8 cellular contexts compared by ENCODE assay signal in the genomic region with DNA sequence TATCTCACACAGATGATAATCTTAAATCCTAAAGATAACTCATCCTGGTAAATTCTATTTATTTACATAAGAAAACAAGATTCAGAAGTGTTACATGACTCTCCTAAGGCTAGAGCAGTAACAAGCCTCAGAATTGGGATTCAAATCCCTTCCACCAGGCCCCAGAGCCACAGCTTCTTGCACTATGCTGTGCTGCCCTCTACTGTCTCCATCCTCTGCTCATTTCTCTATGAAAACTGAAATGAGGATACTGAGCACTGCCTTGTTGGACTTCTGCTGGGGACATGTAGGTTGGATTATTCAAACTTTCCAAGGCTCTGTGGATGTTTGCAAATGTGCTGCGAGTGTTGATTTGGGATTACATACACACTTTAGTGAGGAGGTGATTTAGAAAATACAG. TPM values are rescaled to one million over a fixed set of nuclear protein-coding genes. Genes with fewer than 3 reads are reported as not detected.
DNase-seq lines count a peak whose midpoint lies in the region; ATAC-seq, FAIRE-seq and TF ChIP-seq lines count a peak whose summit lies in the region.

No MANE protein-coding gene starts in this region.

- H3K36me3 ChIP-seq in small intestine (ENCODE audit: control insufficient read depth in 2 of 2, insufficient read depth in 2 of 2, low read length in 2 of 2) = peaks cover 2 to 8% of the 10 kb centered on the region in 2 donors

- FAIRE-seq in D721Med (lab: Jason Lieb, UNC) (peak; percentile 41), small intestine (lab: Jason Lieb, UNC) (no peak)

- no peak for DNase-seq in D721Med (ENCODE audit: insufficient read length, low spot score)
- peak; percentile 17 for DNase-seq in SK-N-DZ (ENCODE audit: low spot score)
- peak; percentile 69 for DNase-seq in fibroblast of pulmonary artery (ENCODE audit: low read depth)
- peak; percentile 19 for DNase-seq in small intestine
- DNase-seq in effector CD4-positive, alpha-beta T cell = no peak

- no peaks in the 10 kb centered on the region for H3K27me3 ChIP-seq in small intestine (ENCODE audit: control insufficient read depth in 2 of 2, insufficient read depth in 2 of 2, low read length in 2 of 2)

- ATAC-seq in GM19043 (IDR thresholded peaks at IDR 0.05; ENCODE audit: low read depth, unreplicated experiment) = peak; percentile 77
- ATAC-seq in activated CD4-positive, CD25-positive, alpha-beta regulatory T cell treated with anti-CD3 and anti-CD28 coated beads, Interleukin-2, amount 50 U/mL, for 24 hours = no peak

- H3K4me3 ChIP-seq in fibroblast of pulmonary artery (replicated peaks; ENCODE audit: low read depth, low read length) (no peak overlapping the region), small intestine (ENCODE audit: low read depth in 1 of 2, low read length in 2 of 2) (no peak overlapping the region)

- 87 to 97% (median 88%) methylated on average over 1 of the region's 1 CpG for WGBS in small intestine, 3 donors

- TF ChIP-seq CTCF in D721Med (IDR thresholded peaks at IDR 0.05; ENCODE audit: insufficient read depth, missing control alignments) (peak; percentile 60), LNCAP (IDR thresholded peaks at IDR 0.05) (peak; percentile 66), fibroblast of pulmonary artery (IDR thresholded peaks at IDR 0.05; ENCODE audit: low read length, missing control alignments) (peak; percentile 68)

- H3K9me3 ChIP-seq in small intestine (ENCODE audit: control insufficient read depth, low read depth) = no peaks in the 10 kb centered on the region

- no peak overlapping the region for H3K27ac ChIP-seq in small intestine (ENCODE audit: low read depth in 1 of 2, low read length in 1 of 2)

- no peaks in the 10 kb centered on the region for H3K4me1 ChIP-seq in small intestine (ENCODE audit: control insufficient read depth in 2 of 2, insufficient read depth in 1 of 2, low read depth in 1 of 2, low read length in 1 of 2)

RNA-seq across cellular contexts. Expression of a gene that starts 23.5 kb away (rescaled TPM):
- polyA plus RNA-seq in SK-N-DZ (2014; cell fraction: cytosol; rRNA removed) = 0.09 TPM in 1 of 2 replicates, not detected in the other
- polyA plus RNA-seq in SK-N-DZ (2014; cell fraction: nucleus; rRNA removed) = not detected in 2 replicates
- not detected for polyA plus RNA-seq in small intestine

Comparison
In these comparisons a context has a peak if more than half of its experiments do, and no peak if none do; other contexts are left out.
1. DNase-seq: peak in SK-N-DZ (single experiment), fibroblast of pulmonary artery (single experiment) and small intestine (single experiment); none in D721Med (single experiment) and effector CD4-positive, alpha-beta T cell (single experiment).
2. Peak in every context shown above with its lines, with median percentiles within 50 percentile points of each other: CTCF ChIP-seq.